1 cellular context compared by ENCODE assay signal in the genomic region with DNA sequence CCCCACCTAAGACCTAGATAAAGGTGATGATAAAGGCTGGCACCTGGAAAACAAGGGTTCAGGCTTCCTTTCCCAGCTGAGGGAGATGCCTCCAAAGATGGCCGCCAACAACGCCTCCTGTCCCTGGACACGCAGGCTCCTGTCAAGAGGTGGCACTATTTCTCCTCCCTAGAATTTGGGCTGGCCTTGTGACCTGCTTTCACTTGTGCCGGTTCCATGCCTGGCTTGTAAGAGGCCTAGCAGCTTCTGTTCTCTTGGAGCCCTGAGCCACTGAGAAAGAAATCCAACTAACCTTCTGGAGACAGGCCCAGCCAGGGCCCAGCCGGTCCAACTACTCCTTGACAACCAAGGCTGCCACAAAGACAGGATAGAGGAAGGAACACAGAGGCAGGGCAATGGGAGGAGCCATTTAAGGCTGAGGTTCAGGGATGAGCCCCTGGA.
A peak's percentile ranks its signal among the peaks of the same experiment; 100 is the strongest.
TF ChIP-seq lines count a peak whose summit lies in the region.

No MANE protein-coding gene starts in this region.

TF ChIP-seq in HepG2, 621 proteins besides CTCF, POLR2A, EP300 and RAD21 (continued from another document and continues in another):
- TF ChIP-seq, protein P1, sequence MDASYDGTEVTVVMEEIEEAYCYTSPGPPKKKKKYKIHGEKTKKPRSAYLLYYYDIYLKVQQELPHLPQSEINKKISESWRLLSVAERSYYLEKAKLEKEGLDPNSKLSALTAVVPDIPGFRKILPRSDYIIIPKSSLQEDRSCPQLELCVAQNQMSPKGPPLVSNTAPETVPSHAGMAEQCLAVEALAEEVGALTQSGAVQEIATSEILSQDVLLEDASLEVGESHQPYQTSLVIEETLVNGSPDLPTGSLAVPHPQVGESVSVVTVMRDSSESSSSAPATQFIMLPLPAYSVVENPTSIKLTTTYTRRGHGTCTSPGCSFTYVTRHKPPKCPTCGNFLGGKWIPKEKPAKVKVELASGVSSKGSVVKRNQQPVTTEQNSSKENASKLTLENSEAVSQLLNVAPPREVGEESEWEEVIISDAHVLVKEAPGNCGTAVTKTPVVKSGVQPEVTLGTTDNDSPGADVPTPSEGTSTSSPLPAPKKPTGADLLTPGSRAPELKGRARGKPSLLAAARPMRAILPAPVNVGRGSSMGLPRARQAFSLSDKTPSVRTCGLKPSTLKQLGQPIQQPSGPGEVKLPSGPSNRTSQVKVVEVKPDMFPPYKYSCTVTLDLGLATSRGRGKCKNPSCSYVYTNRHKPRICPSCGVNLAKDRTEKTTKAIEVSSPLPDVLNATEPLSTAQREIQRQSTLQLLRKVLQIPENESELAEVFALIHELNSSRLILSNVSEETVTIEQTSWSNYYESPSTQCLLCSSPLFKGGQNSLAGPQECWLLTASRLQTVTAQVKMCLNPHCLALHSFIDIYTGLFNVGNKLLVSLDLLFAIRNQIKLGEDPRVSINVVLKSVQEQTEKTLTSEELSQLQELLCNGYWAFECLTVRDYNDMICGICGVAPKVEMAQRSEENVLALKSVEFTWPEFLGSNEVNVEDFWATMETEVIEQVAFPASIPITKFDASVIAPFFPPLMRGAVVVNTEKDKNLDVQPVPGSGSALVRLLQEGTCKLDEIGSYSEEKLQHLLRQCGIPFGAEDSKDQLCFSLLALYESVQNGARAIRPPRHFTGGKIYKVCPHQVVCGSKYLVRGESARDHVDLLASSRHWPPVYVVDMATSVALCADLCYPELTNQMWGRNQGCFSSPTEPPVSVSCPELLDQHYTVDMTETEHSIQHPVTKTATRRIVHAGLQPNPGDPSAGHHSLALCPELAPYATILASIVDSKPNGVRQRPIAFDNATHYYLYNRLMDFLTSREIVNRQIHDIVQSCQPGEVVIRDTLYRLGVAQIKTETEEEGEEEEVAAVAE (CRISPR knock-in tag; IDR thresholded peaks at IDR 0.05; ENCODE audit: borderline replicate concordance): peak; percentile 33; the same call in 1 of the 2 replicates
- TF ChIP-seq BCL6 (CRISPR knock-in tag; IDR thresholded peaks at IDR 0.05) (no peak), ZFX (CRISPR knock-in tag; IDR thresholded peaks at IDR 0.05; ENCODE audit: low read depth) (peak; percentile 94), JUNB (CRISPR knock-in tag; IDR thresholded peaks at IDR 0.05; ENCODE audit: borderline replicate concordance) (no peak), ZNF205 (CRISPR knock-in tag; IDR thresholded peaks at IDR 0.05) (peak; percentile 29; the same call in 1 of the 2 replicates), YEATS4 (CRISPR knock-in tag; IDR thresholded peaks at IDR 0.05; ENCODE audit: borderline replicate concordance) (0 out of 2 replicates have a peak, but pooled peaks have one; percentile 13), HNF4A (CRISPR knock-in tag; IDR thresholded peaks at IDR 0.05) (no peak), ZNF350 (CRISPR knock-in tag; IDR thresholded peaks at IDR 0.05; ENCODE audit: borderline replicate concordance, low read depth) (peak; percentile 72), PAF1 (CRISPR knock-in tag; IDR thresholded peaks at IDR 0.05) (no peak), ZNF891 (CRISPR knock-in tag; IDR thresholded peaks at IDR 0.05) (0 out of 2 replicates have a peak, but pooled peaks have one; percentile 56), SALL2 (CRISPR knock-in tag; IDR thresholded peaks at IDR 0.05) (no peak), ZNF605 (CRISPR knock-in tag; IDR thresholded peaks at IDR 0.05) (peak; percentile 57; the same call in 1 of the 2 replicates), KLF11 (CRISPR knock-in tag; IDR thresholded peaks at IDR 0.05) (0 out of 2 replicates have a peak, but pooled peaks have one; percentile 67), MEF2D (CRISPR knock-in tag; IDR thresholded peaks at IDR 0.05) (0 out of 2 replicates have a peak, but pooled peaks have one; percentile 61), ZNF138 (CRISPR knock-in tag; IDR thresholded peaks at IDR 0.05; ENCODE audit: low read depth) (peak; percentile 65; the same call in 1 of the 2 replicates), CENPT (CRISPR knock-in tag; IDR thresholded peaks at IDR 0.05; ENCODE audit: low read depth) (no peak), ELF1 (CRISPR knock-in tag; IDR thresholded peaks at IDR 0.05) (peak; percentile 21; the same call in 1 of the 2 replicates), NFKB2 (CRISPR knock-in tag; IDR thresholded peaks at IDR 0.05; ENCODE audit: borderline replicate concordance) (no peak; the same call in 1 of the 2 replicates), KLF13 (CRISPR knock-in tag; IDR thresholded peaks at IDR 0.05) (no peak), AGO1 (IDR thresholded peaks at IDR 0.05; ENCODE audit: low read depth, low read length, poor library complexity, severe bottlenecking) (no peak), ZNF296 (CRISPR knock-in tag; conservative IDR thresholded peaks at IDR 0.05) (no peak), NR2C2 (CRISPR knock-in tag; IDR thresholded peaks at IDR 0.05; ENCODE audit: borderline replicate concordance) (peak; percentile 63), ZNF432 (CRISPR knock-in tag; IDR thresholded peaks at IDR 0.05; ENCODE audit: borderline replicate concordance) (no peak), ZNF124 (CRISPR knock-in tag; IDR thresholded peaks at IDR 0.05) (0 out of 2 replicates have a peak, but pooled peaks have one; percentile 48), HDAC1 (CRISPR knock-in tag; IDR thresholded peaks at IDR 0.05) (no peak), TEAD3 (CRISPR knock-in tag; optimal IDR thresholded peaks at IDR 0.05; ENCODE audit: borderline replicate concordance) (peak; percentile 83), HOXA3 (CRISPR knock-in tag; IDR thresholded peaks at IDR 0.05) (peak; percentile 89), ZNF343 (CRISPR knock-in tag; IDR thresholded peaks at IDR 0.05) (0 out of 2 replicates have a peak, but pooled peaks have one; percentile 54)
- TF ChIP-seq, protein P2, sequence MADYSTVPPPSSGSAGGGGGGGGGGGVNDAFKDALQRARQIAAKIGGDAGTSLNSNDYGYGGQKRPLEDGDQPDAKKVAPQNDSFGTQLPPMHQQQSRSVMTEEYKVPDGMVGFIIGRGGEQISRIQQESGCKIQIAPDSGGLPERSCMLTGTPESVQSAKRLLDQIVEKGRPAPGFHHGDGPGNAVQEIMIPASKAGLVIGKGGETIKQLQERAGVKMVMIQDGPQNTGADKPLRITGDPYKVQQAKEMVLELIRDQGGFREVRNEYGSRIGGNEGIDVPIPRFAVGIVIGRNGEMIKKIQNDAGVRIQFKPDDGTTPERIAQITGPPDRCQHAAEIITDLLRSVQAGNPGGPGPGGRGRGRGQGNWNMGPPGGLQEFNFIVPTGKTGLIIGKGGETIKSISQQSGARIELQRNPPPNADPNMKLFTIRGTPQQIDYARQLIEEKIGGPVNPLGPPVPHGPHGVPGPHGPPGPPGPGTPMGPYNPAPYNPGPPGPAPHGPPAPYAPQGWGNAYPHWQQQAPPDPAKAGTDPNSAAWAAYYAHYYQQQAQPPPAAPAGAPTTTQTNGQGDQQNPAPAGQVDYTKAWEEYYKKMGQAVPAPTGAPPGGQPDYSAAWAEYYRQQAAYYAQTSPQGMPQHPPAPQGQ (CRISPR knock-in tag; IDR thresholded peaks at IDR 0.05; ENCODE audit: borderline replicate concordance): 0 out of 2 replicates have a peak, but pooled peaks have one; percentile 74
- TF ChIP-seq, protein P3, sequence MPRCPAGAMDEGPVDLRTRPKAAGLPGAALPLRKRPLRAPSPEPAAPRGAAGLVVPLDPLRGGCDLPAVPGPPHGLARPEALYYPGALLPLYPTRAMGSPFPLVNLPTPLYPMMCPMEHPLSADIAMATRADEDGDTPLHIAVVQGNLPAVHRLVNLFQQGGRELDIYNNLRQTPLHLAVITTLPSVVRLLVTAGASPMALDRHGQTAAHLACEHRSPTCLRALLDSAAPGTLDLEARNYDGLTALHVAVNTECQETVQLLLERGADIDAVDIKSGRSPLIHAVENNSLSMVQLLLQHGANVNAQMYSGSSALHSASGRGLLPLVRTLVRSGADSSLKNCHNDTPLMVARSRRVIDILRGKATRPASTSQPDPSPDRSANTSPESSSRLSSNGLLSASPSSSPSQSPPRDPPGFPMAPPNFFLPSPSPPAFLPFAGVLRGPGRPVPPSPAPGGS (CRISPR knock-in tag; IDR thresholded peaks at IDR 0.05): no peak
- TF ChIP-seq, protein P4, sequence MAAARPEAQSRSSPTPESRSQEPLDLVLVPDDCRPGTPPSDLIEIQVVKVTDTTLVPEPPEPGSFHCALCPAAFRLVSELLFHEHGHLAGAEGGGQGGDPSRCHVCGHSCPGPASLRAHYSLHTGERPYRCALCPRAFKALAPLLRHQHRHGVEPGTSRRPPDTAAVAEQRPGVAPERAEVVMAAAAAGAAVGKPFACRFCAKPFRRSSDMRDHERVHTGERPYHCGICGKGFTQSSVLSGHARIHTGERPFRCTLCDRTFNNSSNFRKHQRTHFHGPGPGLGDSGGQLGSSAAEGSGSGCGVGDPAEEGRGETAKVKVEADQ (CRISPR knock-in tag; IDR thresholded peaks at IDR 0.05; ENCODE audit: borderline replicate concordance): peak; percentile 91
- TF ChIP-seq, protein P5, sequence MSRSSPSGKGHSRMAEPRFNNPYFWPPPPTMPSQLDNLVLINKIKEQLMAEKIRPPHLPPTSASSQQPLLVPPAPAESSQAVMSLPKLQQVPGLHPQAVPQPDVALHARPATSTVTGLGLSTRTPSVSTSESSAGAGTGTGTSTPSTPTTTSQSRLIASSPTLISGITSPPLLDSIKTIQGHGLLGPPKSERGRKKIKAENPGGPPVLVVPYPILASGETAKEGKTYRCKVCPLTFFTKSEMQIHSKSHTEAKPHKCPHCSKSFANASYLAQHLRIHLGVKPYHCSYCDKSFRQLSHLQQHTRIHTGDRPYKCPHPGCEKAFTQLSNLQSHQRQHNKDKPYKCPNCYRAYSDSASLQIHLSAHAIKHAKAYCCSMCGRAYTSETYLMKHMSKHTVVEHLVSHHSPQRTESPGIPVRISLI (CRISPR knock-in tag; IDR thresholded peaks at IDR 0.05; ENCODE audit: borderline replicate concordance): peak; percentile 58; the same call in 1 of the 2 replicates
- TF ChIP-seq, protein P6, sequence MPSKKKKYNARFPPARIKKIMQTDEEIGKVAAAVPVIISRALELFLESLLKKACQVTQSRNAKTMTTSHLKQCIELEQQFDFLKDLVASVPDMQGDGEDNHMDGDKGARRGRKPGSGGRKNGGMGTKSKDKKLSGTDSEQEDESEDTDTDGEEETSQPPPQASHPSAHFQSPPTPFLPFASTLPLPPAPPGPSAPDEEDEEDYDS (CRISPR knock-in tag; IDR thresholded peaks at IDR 0.05): peak; percentile 25; the same call in 1 of the 2 replicates
- TF ChIP-seq, protein P7, sequence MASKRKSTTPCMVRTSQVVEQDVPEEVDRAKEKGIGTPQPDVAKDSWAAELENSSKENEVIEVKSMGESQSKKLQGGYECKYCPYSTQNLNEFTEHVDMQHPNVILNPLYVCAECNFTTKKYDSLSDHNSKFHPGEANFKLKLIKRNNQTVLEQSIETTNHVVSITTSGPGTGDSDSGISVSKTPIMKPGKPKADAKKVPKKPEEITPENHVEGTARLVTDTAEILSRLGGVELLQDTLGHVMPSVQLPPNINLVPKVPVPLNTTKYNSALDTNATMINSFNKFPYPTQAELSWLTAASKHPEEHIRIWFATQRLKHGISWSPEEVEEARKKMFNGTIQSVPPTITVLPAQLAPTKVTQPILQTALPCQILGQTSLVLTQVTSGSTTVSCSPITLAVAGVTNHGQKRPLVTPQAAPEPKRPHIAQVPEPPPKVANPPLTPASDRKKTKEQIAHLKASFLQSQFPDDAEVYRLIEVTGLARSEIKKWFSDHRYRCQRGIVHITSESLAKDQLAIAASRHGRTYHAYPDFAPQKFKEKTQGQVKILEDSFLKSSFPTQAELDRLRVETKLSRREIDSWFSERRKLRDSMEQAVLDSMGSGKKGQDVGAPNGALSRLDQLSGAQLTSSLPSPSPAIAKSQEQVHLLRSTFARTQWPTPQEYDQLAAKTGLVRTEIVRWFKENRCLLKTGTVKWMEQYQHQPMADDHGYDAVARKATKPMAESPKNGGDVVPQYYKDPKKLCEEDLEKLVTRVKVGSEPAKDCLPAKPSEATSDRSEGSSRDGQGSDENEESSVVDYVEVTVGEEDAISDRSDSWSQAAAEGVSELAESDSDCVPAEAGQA (IDR thresholded peaks at IDR 0.05; ENCODE audit: low read depth): peak; percentile 76
- TF ChIP-seq, protein P7 (CRISPR knock-in tag; IDR thresholded peaks at IDR 0.05; ENCODE audit: borderline replicate concordance): no peak
- TF ChIP-seq, protein P8, sequence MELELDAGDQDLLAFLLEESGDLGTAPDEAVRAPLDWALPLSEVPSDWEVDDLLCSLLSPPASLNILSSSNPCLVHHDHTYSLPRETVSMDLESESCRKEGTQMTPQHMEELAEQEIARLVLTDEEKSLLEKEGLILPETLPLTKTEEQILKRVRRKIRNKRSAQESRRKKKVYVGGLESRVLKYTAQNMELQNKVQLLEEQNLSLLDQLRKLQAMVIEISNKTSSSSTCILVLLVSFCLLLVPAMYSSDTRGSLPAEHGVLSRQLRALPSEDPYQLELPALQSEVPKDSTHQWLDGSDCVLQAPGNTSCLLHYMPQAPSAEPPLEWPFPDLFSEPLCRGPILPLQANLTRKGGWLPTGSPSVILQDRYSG (CRISPR knock-in tag; IDR thresholded peaks at IDR 0.05): no peak
- TF ChIP-seq, protein P9, sequence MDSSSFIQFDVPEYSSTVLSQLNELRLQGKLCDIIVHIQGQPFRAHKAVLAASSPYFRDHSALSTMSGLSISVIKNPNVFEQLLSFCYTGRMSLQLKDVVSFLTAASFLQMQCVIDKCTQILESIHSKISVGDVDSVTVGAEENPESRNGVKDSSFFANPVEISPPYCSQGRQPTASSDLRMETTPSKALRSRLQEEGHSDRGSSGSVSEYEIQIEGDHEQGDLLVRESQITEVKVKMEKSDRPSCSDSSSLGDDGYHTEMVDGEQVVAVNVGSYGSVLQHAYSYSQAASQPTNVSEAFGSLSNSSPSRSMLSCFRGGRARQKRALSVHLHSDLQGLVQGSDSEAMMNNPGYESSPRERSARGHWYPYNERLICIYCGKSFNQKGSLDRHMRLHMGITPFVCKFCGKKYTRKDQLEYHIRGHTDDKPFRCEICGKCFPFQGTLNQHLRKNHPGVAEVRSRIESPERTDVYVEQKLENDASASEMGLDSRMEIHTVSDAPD (CRISPR knock-in tag; IDR thresholded peaks at IDR 0.05): no peak
- TF ChIP-seq, protein P10, sequence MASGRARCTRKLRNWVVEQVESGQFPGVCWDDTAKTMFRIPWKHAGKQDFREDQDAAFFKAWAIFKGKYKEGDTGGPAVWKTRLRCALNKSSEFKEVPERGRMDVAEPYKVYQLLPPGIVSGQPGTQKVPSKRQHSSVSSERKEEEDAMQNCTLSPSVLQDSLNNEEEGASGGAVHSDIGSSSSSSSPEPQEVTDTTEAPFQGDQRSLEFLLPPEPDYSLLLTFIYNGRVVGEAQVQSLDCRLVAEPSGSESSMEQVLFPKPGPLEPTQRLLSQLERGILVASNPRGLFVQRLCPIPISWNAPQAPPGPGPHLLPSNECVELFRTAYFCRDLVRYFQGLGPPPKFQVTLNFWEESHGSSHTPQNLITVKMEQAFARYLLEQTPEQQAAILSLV (CRISPR knock-in tag; IDR thresholded peaks at IDR 0.05; ENCODE audit: borderline replicate concordance): no peak
